Comparison of ENCODE assay signal across 7 cellular contexts in the genomic region with DNA sequence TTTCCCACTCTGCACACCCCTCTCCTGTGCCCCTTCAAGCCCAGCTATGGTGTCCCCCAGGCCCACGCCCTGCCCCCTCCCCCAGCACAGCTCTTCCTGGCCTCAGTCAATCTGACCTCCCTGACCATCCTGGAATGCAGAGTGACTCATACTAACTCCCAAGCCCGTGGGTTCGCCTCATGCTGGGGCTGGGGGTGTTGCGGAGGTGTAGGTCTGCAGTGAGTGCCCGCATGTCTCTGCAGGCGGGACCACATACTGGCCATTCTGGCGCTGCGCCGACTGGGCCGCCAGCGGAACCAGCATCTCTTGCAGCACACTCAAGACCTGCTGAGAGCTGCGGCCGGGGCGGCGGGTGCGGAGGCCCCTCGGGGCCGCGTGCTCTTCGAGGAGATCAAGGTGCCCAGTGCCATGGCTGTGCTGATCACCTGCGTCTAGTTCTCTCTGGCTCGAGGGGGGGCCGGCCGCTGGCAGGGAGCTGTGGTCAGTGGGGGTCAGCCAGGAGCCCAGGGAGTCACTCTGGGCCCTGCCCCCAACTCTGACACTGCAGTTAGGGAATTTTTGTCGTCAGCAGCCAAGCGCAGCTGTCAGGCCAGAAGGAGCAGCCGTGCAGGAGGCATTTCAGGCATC. TPM values are rescaled to one million over a fixed set of nuclear protein-coding genes. Genes with fewer than 3 reads are reported as not detected.
DNase-seq lines count a peak whose midpoint lies in the region; ATAC-seq and TF ChIP-seq lines count a peak whose summit lies in the region.
"Had no signal": no experiment of that assay in that cellular context is flagged by ENCODE, and none has a peak within 500 bp of the region (broad histone marks: within the 10 kb centered on the region; RNA-seq: fewer than 3 reads in every experiment).

No MANE protein-coding gene starts in this region.

- no peak overlapping the region for H3K27ac Mint-ChIP-seq in activated naive CD4-positive, alpha-beta T cell treated with anti-CD3 and anti-CD28 coated beads, Interleukin-2, amount 50 U/mL, for 72 hours

- no peak for TF ChIP-seq RAD21 in Ishikawa (IDR thresholded peaks at IDR 0.05; ENCODE audit: low read depth)

- TF ChIP-seq POLR2A in esophagus squamous epithelium (IDR thresholded peaks at IDR 0.05), result no peak
- no peak for TF ChIP-seq POLR2A in sigmoid colon (IDR thresholded peaks at IDR 0.05)
- TF ChIP-seq POLR2A in prostate gland (IDR thresholded peaks at IDR 0.05), result no peak

- WGBS in esophagus squamous epithelium, 2 donors, result 33 to 40% methylated on average over 5 to 6 of the region's 27 CpGs
- WGBS in sigmoid colon, 2 donors, result 79 to 80% methylated on average over 27 of the region's 27 CpGs
- WGBS in prostate gland, result 60% methylated on average over 27 of the region's 27 CpGs

- no peak for ATAC-seq in activated naive CD4-positive, alpha-beta T cell treated with anti-CD3 and anti-CD28 coated beads, Interleukin-2, amount 50 U/mL, for 72 hours
- no peak for ATAC-seq in HG03469 (IDR thresholded peaks at IDR 0.05; ENCODE audit: unreplicated experiment)

- H3K9me3 ChIP-seq in esophagus squamous epithelium (no peaks in the 10 kb centered on the region), sigmoid colon (no peaks in the 10 kb centered on the region), prostate gland (no peaks in the 10 kb centered on the region)

- TF ChIP-seq EP300 in Ishikawa (IDR thresholded peaks at IDR 0.05; ENCODE audit: borderline replicate concordance), result peak; percentile 67; the same call in 1 of the 2 replicates
- no peak for TF ChIP-seq EP300 in sigmoid colon (IDR thresholded peaks at IDR 0.05)

- DNase-seq in esophagus squamous epithelium (lab: John Stamatoyannopoulos, UW) (no peak), sigmoid colon (no peak), prostate gland (ENCODE audit: low spot score) (no peak)
- DNase-seq in activated naive CD4-positive, alpha-beta T cell treated with anti-CD3 and anti-CD28 coated beads, Interleukin-2, amount 50 U/mL, for 72 hours (ENCODE audit: low spot score in 2 of 2), result no peak
- DNase-seq: central memory CD4-positive, alpha-beta T cell had no signal

- H3K36me3 Mint-ChIP-seq in activated naive CD4-positive, alpha-beta T cell treated with anti-CD3 and anti-CD28 coated beads, Interleukin-2, amount 50 U/mL, for 72 hours, result no peaks in the 10 kb centered on the region

- intact Hi-C loops in esophagus squamous epithelium (cut with DNase I), result loop anchor here (10.0 kb wide), 1 partner anchor 75 kb away; no protein-coding TSS in a partner anchor
- intact Hi-C loops in sigmoid colon (cut with DNase I), result no loop called here
- intact Hi-C loops in prostate gland (cut with DNase I), result loop anchor here (5.0 kb wide), 2 partner anchors 77 to 182 kb away; no protein-coding TSS in a partner anchor

- TF ChIP-seq CTCF in esophagus squamous epithelium (IDR thresholded peaks at IDR 0.05) (no peak), sigmoid colon (IDR thresholded peaks at IDR 0.05) (no peak), prostate gland (IDR thresholded peaks at IDR 0.05) (no peak)

- peaks cover 37 to 70% (median 51%) of the 10 kb centered on the region in 3 donors for H3K4me1 ChIP-seq in esophagus squamous epithelium
- H3K4me1 ChIP-seq in sigmoid colon, result peaks cover 0 to 30% (median 24%) of the 10 kb centered on the region in 4 donors
- no peaks in the 10 kb centered on the region for H3K4me1 ChIP-seq in prostate gland (replicated peaks)

- no peaks in the 10 kb centered on the region for H3K9me3 Mint-ChIP-seq in activated naive CD4-positive, alpha-beta T cell treated with anti-CD3 and anti-CD28 coated beads, Interleukin-2, amount 50 U/mL, for 72 hours

- H3K4me3 ChIP-seq in esophagus squamous epithelium (peak overlapping the region in 1 of 4 donors; percentile 21), sigmoid colon (no peak overlapping the region), prostate gland (no peak overlapping the region)

- H3K27me3 ChIP-seq in esophagus squamous epithelium (peaks cover 0 to 7% (median 0%) of the 10 kb centered on the region in 4 donors), sigmoid colon (peaks cover 0 to 26% (median 0%) of the 10 kb centered on the region in 3 donors), prostate gland (replicated peaks; ENCODE audit: insufficient read depth) (no peaks in the 10 kb centered on the region)

- peak overlapping the region in 3 of 4 donors; percentile 50 to 68 (median 67) for H3K27ac ChIP-seq in esophagus squamous epithelium
- peak overlapping the region; percentile 36 to 59 (median 54) for H3K27ac ChIP-seq in sigmoid colon
- no peak overlapping the region for H3K27ac ChIP-seq in prostate gland

- H3K36me3 ChIP-seq in esophagus squamous epithelium (no peaks in the 10 kb centered on the region), sigmoid colon (no peaks in the 10 kb centered on the region), prostate gland (no peaks in the 10 kb centered on the region)

TF ChIP-seq in Ishikawa, 13 proteins besides CTCF, POLR2A, EP300 and RAD21 (continues in another document):
- TF ChIP-seq, protein P1, sequence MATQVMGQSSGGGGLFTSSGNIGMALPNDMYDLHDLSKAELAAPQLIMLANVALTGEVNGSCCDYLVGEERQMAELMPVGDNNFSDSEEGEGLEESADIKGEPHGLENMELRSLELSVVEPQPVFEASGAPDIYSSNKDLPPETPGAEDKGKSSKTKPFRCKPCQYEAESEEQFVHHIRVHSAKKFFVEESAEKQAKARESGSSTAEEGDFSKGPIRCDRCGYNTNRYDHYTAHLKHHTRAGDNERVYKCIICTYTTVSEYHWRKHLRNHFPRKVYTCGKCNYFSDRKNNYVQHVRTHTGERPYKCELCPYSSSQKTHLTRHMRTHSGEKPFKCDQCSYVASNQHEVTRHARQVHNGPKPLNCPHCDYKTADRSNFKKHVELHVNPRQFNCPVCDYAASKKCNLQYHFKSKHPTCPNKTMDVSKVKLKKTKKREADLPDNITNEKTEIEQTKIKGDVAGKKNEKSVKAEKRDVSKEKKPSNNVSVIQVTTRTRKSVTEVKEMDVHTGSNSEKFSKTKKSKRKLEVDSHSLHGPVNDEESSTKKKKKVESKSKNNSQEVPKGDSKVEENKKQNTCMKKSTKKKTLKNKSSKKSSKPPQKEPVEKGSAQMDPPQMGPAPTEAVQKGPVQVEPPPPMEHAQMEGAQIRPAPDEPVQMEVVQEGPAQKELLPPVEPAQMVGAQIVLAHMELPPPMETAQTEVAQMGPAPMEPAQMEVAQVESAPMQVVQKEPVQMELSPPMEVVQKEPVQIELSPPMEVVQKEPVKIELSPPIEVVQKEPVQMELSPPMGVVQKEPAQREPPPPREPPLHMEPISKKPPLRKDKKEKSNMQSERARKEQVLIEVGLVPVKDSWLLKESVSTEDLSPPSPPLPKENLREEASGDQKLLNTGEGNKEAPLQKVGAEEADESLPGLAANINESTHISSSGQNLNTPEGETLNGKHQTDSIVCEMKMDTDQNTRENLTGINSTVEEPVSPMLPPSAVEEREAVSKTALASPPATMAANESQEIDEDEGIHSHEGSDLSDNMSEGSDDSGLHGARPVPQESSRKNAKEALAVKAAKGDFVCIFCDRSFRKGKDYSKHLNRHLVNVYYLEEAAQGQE (IDR thresholded peaks at IDR 0.05; ENCODE audit: low read depth), result no peak
- TF ChIP-seq CREB1 (IDR thresholded peaks at IDR 0.05; ENCODE audit: low read depth), result 0 out of 2 replicates have a peak, but pooled peaks have one; percentile 23
- TF ChIP-seq TEAD4 (IDR thresholded peaks at IDR 0.05), result peak; percentile 97
- TF ChIP-seq TCF12 (IDR thresholded peaks at IDR 0.05; ENCODE audit: low read depth), result peak; percentile 84
- TF ChIP-seq CEBPB (IDR thresholded peaks at IDR 0.05), result 0 out of 2 replicates have a peak, but pooled peaks have one; percentile 2
- 0 out of 2 replicates have a peak, but pooled peaks have one; percentile 44 for TF ChIP-seq YY1 (IDR thresholded peaks at IDR 0.05; ENCODE audit: low read depth)
- no peak for TF ChIP-seq TAF1 (IDR thresholded peaks at IDR 0.05; ENCODE audit: low read depth)
- TF ChIP-seq ZBTB7A (IDR thresholded peaks at IDR 0.05; ENCODE audit: low read depth), result peak; percentile 90
- TF ChIP-seq NFIC (IDR thresholded peaks at IDR 0.05), result peak; percentile 71; the same call in 1 of the 2 replicates
- TF ChIP-seq, protein P2, sequence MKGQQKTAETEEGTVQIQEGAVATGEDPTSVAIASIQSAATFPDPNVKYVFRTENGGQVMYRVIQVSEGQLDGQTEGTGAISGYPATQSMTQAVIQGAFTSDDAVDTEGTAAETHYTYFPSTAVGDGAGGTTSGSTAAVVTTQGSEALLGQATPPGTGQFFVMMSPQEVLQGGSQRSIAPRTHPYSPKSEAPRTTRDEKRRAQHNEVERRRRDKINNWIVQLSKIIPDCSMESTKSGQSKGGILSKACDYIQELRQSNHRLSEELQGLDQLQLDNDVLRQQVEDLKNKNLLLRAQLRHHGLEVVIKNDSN (IDR thresholded peaks at IDR 0.05), result no peak
- TF ChIP-seq, protein P3, sequence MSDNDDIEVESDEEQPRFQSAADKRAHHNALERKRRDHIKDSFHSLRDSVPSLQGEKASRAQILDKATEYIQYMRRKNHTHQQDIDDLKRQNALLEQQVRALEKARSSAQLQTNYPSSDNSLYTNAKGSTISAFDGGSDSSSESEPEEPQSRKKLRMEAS (IDR thresholded peaks at IDR 0.05), result peak; percentile 83

RNA-seq across cellular contexts. Expression of gene TNFAIP2, which starts 13.4 kb away (rescaled TPM):
- total RNA-seq in esophagus squamous epithelium (100 to 1,000 TPM in 3 of 4 donors, 10 to 100 TPM in 1; 36.6 to 163 (median 130) TPM), sigmoid colon (10 to 100 TPM; 21.2 to 59.1 (median 36.6) TPM), prostate gland (10 to 100 TPM; 36.5 to 46.4 TPM)
- polyA plus RNA-seq in sigmoid colon, result 10 to 100 TPM; 11.8 to 68.0 (median 28.8) TPM
- total RNA-seq in activated naive CD4-positive, alpha-beta T cell treated with anti-CD3 and anti-CD28 coated beads, Interleukin-2, amount 50 U/mL, for 72 hours, result 1 to 10 TPM in 1 of 2 donors, under 1 TPM in 1; 0.80 to 2.1 TPM

RNA-seq across cellular contexts. Expression of gene EXOC3L4, which starts 15.4 kb away (rescaled TPM):
- under 1 TPM in 1 of 4 donors, not detected in 3; 1.00 TPM for total RNA-seq in esophagus squamous epithelium
- total RNA-seq in sigmoid colon, result 1 to 10 TPM in 2 of 4 donors, under 1 TPM in 2; 0.36 to 1.8 (median 0.90) TPM
- polyA plus RNA-seq in sigmoid colon, result 10 to 100 TPM in 1 of 3 donors, 1 to 10 TPM in 2; 3.0 to 23.8 (median 6.0) TPM
- total RNA-seq in activated naive CD4-positive, alpha-beta T cell treated with anti-CD3 and anti-CD28 coated beads, Interleukin-2, amount 50 U/mL, for 72 hours, result not detected
- 1 to 10 TPM in 1 of 2 donors, under 1 TPM in 1; 0.27 to 2.0 TPM for total RNA-seq in prostate gland

RNA-seq across cellular contexts. Expression of gene LBHD2, which starts 25.9 kb away (rescaled TPM):
- total RNA-seq in esophagus squamous epithelium (1 to 10 TPM in 1 of 4 donors, not detected in 3; 1.1 TPM), sigmoid colon (not detected), prostate gland (1 to 10 TPM in 1 of 2 donors, not detected in 1; 3.3 TPM)
- under 1 TPM in 1 of 3 donors, not detected in 2; 0.17 TPM for polyA plus RNA-seq in sigmoid colon
- not detected for total RNA-seq in activated naive CD4-positive, alpha-beta T cell treated with anti-CD3 and anti-CD28 coated beads, Interleukin-2, amount 50 U/mL, for 72 hours

RNA-seq across cellular contexts. Expression of gene CDC42BPB, which starts 52.6 kb away (rescaled TPM):
- total RNA-seq in esophagus squamous epithelium (10 to 100 TPM; 43.7 to 98.2 (median 81.2) TPM), sigmoid colon (10 to 100 TPM; 58.5 to 82.3 (median 61.6) TPM), prostate gland (100 to 1,000 TPM in 1 of 2 donors, 10 to 100 TPM in 1; 78.9 to 172 TPM)
- 10 to 100 TPM; 18.0 to 51.5 (median 24.0) TPM for polyA plus RNA-seq in sigmoid colon
- total RNA-seq in activated naive CD4-positive, alpha-beta T cell treated with anti-CD3 and anti-CD28 coated beads, Interleukin-2, amount 50 U/mL, for 72 hours, result 1 to 10 TPM; 3.4 to 5.8 TPM

Comparison
In these comparisons a context has a peak if more than half of its experiments do, and no peak if none do; other contexts are left out.
1. H3K27ac ChIP-seq: peak in esophagus squamous epithelium (3 of 4) and sigmoid colon (4 of 4); none in prostate gland (0 of 2).
2. RNA of gene TNFAIP2, which starts 13.4 kb away (total RNA-seq): 36.6 to 163 TPM in esophagus squamous epithelium, 36.5 to 46.4 TPM in prostate gland and 21.2 to 59.1 TPM in sigmoid colon; 0.80 to 2.1 TPM in activated naive CD4-positive, alpha-beta T cell treated with anti-CD3 and anti-CD28 coated beads, Interleukin-2, amount 50 U/mL, for 72 hours; every median in the first group is over 4 times any median in the second.